Comparison of ENCODE assay signal across 27 cellular contexts in genomic region chr1:176444286-176444685, GRCh38. TPM values are rescaled to one million over a fixed set of nuclear protein-coding genes. Genes with fewer than 3 reads are reported as not detected.
DNase-seq lines count a peak whose midpoint lies in the region; ATAC-seq, FAIRE-seq and TF ChIP-seq lines count a peak whose summit lies in the region.
"Had no signal": no experiment of that assay in that cellular context is flagged by ENCODE, and none has a peak within 500 bp of the region (broad histone marks: within the 10 kb centered on the region; RNA-seq: fewer than 3 reads in every experiment).

No MANE protein-coding gene starts in this region.

- CTCF ChIA-PET in mammary epithelial cell (lab: Charles Lee; ENCODE audit: low non-redundant PET): interaction anchor here (0.6 kb wide), 1 partner anchor 440 kb away, joined by 3 read pairs; no protein-coding TSS in a partner anchor

- no TSS peak for BruUV-seq in mammary epithelial cell (replicated peaks; lab: Mats Ljungman, UMichigan)

- dilution Hi-C loops in mammary epithelial cell (cut with HindIII; ENCODE audit: low sequenced_read_pairs): no loop called here

- H3K9me3 ChIP-seq in left ventricle myocardium inferior (replicated peaks) (no peaks in the 10 kb centered on the region), mammary epithelial cell (replicated peaks; ENCODE audit: insufficient read depth, low read length) (no peaks in the 10 kb centered on the region)
- H3K9me3 ChIP-seq: HAP-1, mucosa of descending colon, psoas muscle, tibial artery had no signal

- DNase-seq in left ventricle myocardium inferior (no peak), Right ventricle myocardium superior (no peak), mammary epithelial cell (no peak), kidney glomerular epithelial cell (lab: John Stamatoyannopoulos, UW) (peak; percentile 2), frontal cortex (ENCODE audit: low spot score in 2 of 2) (no peak), NCI-H1417 (lab: John Stamatoyannopoulos, UW) (no peak), NCI-H226 (no peak)
- DNase-seq: activated CD4-positive, alpha-beta T cell treated with anti-CD3 and anti-CD28 coated beads for 48 hours; activated CD8-positive, alpha-beta memory T cell treated with anti-CD3 and anti-CD28 coated beads for 24 hours; activated T-cell treated with anti-CD3 and anti-CD28 coated beads for 4 hours; amygdala; hypothalamus; IMR-90; mucosa of descending colon; NCI-H1092; NCI-H187; NCI-H524 treated with DMSO at 0.1 percent for 48 hours; occipital lobe; PC-9; psoas muscle; stimulated activated CD4-positive, alpha-beta T cell treated with anti-CD3 and anti-CD28 coated beads, Interleukin-4, amount 100 ng/mL, for 24 hours; tibial artery had no signal

- no peaks in the 10 kb centered on the region for H4K20me1 ChIP-seq in mammary epithelial cell (ENCODE audit: insufficient read depth, low read length)

- H3K36me3 ChIP-seq in left ventricle myocardium inferior (no peaks in the 10 kb centered on the region), mammary epithelial cell (ENCODE audit: insufficient read depth, low read length) (no peaks in the 10 kb centered on the region)
- H3K36me3 ChIP-seq: HAP-1, tibial artery had no signal

- no peaks in the 10 kb centered on the region for H3K27me3 ChIP-seq in left ventricle myocardium inferior (ENCODE audit: low read depth)
- H3K27me3 ChIP-seq in mammary epithelial cell (ENCODE audit: insufficient read depth, low read length): no peaks in the 10 kb centered on the region
- H3K27me3 ChIP-seq: tibial artery had no signal

- no peak for ATAC-seq in Right ventricle myocardium superior (ENCODE audit: poor library complexity)
- ATAC-seq: mucosa of descending colon; natural killer cell treated with Interleukin-12 subunit alpha and Interleukin-12 subunit beta and Interleukin-15 and Interleukin-18, amount 100 ng/mL, for 72 hours; psoas muscle had no signal

- 57% methylated on average over 4 of the region's 4 CpGs for WGBS in mammary epithelial cell (ENCODE audit: low coverage, missing lambda C conversion rate)

- no peaks in the 10 kb centered on the region for H3K79me2 ChIP-seq in mammary epithelial cell (ENCODE audit: insufficient read depth, low read length)

- H3K27ac ChIP-seq in left ventricle myocardium inferior (replicated peaks) (no peak overlapping the region), mammary epithelial cell (ENCODE audit: insufficient read depth, low read depth, low read length) (no peak overlapping the region)
- H3K27ac ChIP-seq: PC-9, psoas muscle, tibial artery had no signal

- no peak overlapping the region for H3K4me2 ChIP-seq in mammary epithelial cell (ENCODE audit: insufficient read depth, low read depth, low read length)
- H3K4me2 ChIP-seq: PC-9 had no signal

- H3K4me3 ChIP-seq in left ventricle myocardium inferior (no peak overlapping the region), mammary epithelial cell (replicated peaks in 1 of 3; ENCODE audit: insufficient read depth in 1 of 3, low read depth in 2 of 3, low read length in 3 of 3) (no peak overlapping the region)
- H3K4me3 ChIP-seq: HAP-1, lung, mucosa of descending colon, PC-9, psoas muscle, tibial artery had no signal

- TF ChIP-seq CTCF in left ventricle myocardium inferior (IDR thresholded peaks at IDR 0.05; ENCODE audit: borderline replicate concordance): peak; percentile 32
- peak; percentile 4 to 51 for TF ChIP-seq CTCF in mammary epithelial cell (conservative IDR thresholded peaks at IDR 0.05 in 1 of 2, IDR thresholded peaks at IDR 0.05 in 1 of 2; ENCODE audit: extremely low read depth in 1 of 2, insufficient read depth in 1 of 2, low read depth in 1 of 2, low read length in 2 of 2)

- FAIRE-seq in frontal cortex (lab: Jason Lieb, UNC): no peak
- FAIRE-seq: GM12892 had no signal

- intact Hi-C loops in left ventricle myocardium inferior (cut with micrococcal nuclease) (no loop called here), Right ventricle myocardium superior (cut with DNase I) (no loop called here), mammary epithelial cell (cut with micrococcal nuclease) (loop anchor here (5.0 kb wide), 1 partner anchor 248 kb away; no protein-coding TSS in a partner anchor)

- no peak overlapping the region for H2AFZ ChIP-seq in mammary epithelial cell (ENCODE audit: low read depth, low read length)
- H2AFZ ChIP-seq: PC-9 had no signal

- no peak overlapping the region for H3K9ac ChIP-seq in mammary epithelial cell (ENCODE audit: insufficient read depth, low read length)

- H3K4me1 ChIP-seq in left ventricle myocardium inferior (no peaks in the 10 kb centered on the region), mammary epithelial cell (ENCODE audit: insufficient read depth, low read length) (peaks cover 11% of the 10 kb centered on the region)
- H3K4me1 ChIP-seq: HAP-1, psoas muscle, tibial artery had no signal

- in situ Hi-C loops in mammary epithelial cell (cut with MboI; ENCODE audit: low sequenced_read_pairs in 2 of 2): no loop called here

RNA-seq across cellular contexts. Expression of gene PAPPA2, which starts 18.7 kb away (rescaled TPM):
- total RNA-seq in left ventricle myocardium inferior (0.41 TPM), Right ventricle myocardium superior (0.32 TPM), mammary epithelial cell (10 to 100 TPM; 13.0 to 14.9 TPM), frontal cortex (6.1 TPM)
- 0.09 TPM for polyA plus RNA-seq in mammary epithelial cell
- polyA minus RNA-seq in mammary epithelial cell: not detected
- total RNA-seq: G401, PC-9 had no signal
